In the genomic region with DNA sequence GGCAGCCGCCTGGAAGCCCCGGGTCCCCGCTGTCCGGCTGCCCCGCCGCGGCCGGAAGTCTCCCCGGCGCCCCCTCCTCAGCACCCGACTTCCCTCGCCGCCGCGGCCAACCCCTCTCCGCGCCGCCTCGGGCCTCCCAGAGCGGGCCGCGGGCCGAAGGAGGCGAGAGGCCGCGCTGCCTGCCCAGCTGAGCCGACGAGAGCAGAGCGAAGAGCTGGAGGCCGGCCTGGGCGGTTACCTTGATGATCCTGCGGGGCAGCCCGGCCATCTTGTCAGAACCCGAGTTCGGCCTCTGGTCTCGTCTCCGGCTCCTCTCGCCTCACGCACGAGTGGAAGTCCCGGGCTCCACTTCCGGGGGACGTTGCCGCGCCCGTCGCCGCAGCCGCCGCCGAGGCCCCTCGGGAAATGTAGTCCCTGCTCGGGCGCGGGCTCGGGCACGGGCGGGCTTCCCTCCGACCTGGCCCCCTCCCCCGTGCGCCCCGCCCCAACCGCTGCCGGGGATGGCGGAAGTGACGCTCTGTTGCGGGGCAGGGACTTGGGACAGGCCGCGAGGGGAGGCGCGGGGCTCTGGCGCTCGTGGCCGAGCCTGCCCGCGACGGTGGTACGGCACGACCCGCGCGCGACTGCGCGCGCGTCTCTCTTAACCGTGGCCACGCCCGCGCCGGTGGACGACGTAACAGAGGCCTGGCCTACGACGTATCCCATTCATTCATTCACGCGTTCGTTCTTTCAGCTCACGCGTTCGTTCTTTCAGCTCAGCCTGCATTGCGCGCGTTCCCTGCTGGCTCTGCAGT, we compare ENCODE assay signal across 8 cellular contexts. TPM values are rescaled to one million over a fixed set of nuclear protein-coding genes. Genes with fewer than 3 reads are reported as not detected.
DNase-seq lines count a peak whose midpoint lies in the region; ATAC-seq and TF ChIP-seq lines count a peak whose summit lies in the region.

A gene with protein sequence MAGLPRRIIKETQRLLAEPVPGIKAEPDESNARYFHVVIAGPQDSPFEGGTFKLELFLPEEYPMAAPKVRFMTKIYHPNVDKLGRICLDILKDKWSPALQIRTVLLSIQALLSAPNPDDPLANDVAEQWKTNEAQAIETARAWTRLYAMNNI (minus strand): TSS at position 331 of the 794 bp plus-strand sequence. CDS start 63 bp downstream, at position 268.

- intact Hi-C loops in natural killer cell (cut with micrococcal nuclease): loop anchor here (1.0 to 5.0 kb wide), 3 partner anchors 25 to 515 kb away; a partner anchor contains a TSS

- TF ChIP-seq POLR2A in Raji (IDR thresholded peaks at IDR 0.05; ENCODE audit: insufficient read depth, low read depth, low read length): peak; percentile 93

- peaks cover 48% of the 10 kb centered on the region in 2 donors for H3K4me1 Mint-ChIP-seq in natural killer cell

- DNase-seq in ELR (ENCODE audit: low read depth) (peak; percentile 95), H7 (peak; percentile 97), M059J (ENCODE audit: low read depth) (peak; percentile 93), fibroblast of peridontal ligament (ENCODE audit: extremely low read depth) (peak; percentile 89), natural killer cell (peak; percentile 95)
- peak; percentile 96 for DNase-seq in activated T-helper 9 cell treated with anti-CD3 and anti-CD28 coated beads, Interleukin-2, amount 50 U/mL, for 16 hours (ENCODE audit: low read depth)
- DNase-seq in stimulated activated naive CD4-positive, alpha-beta T cell (lab: John Stamatoyannopoulos, UW): peak; percentile 94 to 97 (median 95)

- no peaks in the 10 kb centered on the region for H3K27me3 ChIP-seq in H7 (ENCODE audit: control insufficient read depth, insufficient read depth, low read length)

- no peaks in the 10 kb centered on the region for H3K36me3 ChIP-seq in H7 (replicated peaks; ENCODE audit: control insufficient read depth, insufficient read depth, low read length)

- peak within 1 kb of the TSS; percentile 98 for H3K4me3 Mint-ChIP-seq in natural killer cell

- peak within 1 kb of the TSS; percentile 96 to 98 for H3K27ac Mint-ChIP-seq in natural killer cell

- no peaks in the 10 kb centered on the region for H3K36me3 Mint-ChIP-seq in natural killer cell

- no peaks in the 10 kb centered on the region for H3K9me3 Mint-ChIP-seq in natural killer cell

- ATAC-seq in natural killer cell: peak; percentile 86 to 96 (median 87)

- no peaks in the 10 kb centered on the region for H3K27me3 Mint-ChIP-seq in natural killer cell (ENCODE audit: low read depth in 2 of 2)

- no peak for TF ChIP-seq CTCF in natural killer cell (IDR thresholded peaks at IDR 0.05)

- H3K4me3 ChIP-seq in H7 (ENCODE audit: insufficient read depth, low read depth, low read length): peak within 1 kb of the TSS; percentile 94

RNA-seq across cellular contexts. Expression of the gene that starts here (rescaled TPM):
- total RNA-seq in H7 (2014; rRNA removed; shearing (Covaris generic)): 324 and 342 TPM in 2 replicates
- total RNA-seq in M059J (2014; rRNA removed; shearing (Covaris generic)): 111 and 145 TPM in 2 replicates
- 10 to 100 TPM; 72.3 to 79.7 (median 72.9) TPM for total RNA-seq in natural killer cell

Comparison
In these comparisons a context has a peak if more than half of its experiments do, and no peak if none do; other contexts are left out.
1. Peak in every context shown above with its lines: DNase-seq, ATAC-seq and H3K4me3 ChIP-seq.